In genomic region chr3:31648286-31648968, GRCh38 we compare ENCODE assay signal across 12 cellular contexts.
"Had no signal": no experiment of that assay in that cellular context is flagged by ENCODE, and none has a peak within 500 bp of the region (broad histone marks: within the 10 kb centered on the region; RNA-seq: fewer than 3 reads in every experiment).

No MANE protein-coding gene starts in this region.

- DNase-seq: activated CD4-positive, alpha-beta T cell treated with anti-CD3 and anti-CD28 coated beads, Interleukin-2, amount 10 ng/mL, durations not matched to agents 24 days and 14 days; foreskin keratinocyte; head of caudate nucleus; mammary epithelial cell; ovary; stimulated activated CD4-positive, alpha-beta T cell treated with anti-CD3 and anti-CD28 coated beads, Interleukin-2, amount 100 ng/mL, for 48 hours; stimulated activated naive CD4-positive, alpha-beta T cell treated with Interleukin-2 at 50 U/mL for 16 hours; upper lobe of left lung had no signal

- ATAC-seq: foreskin keratinocyte had no signal

- H3K4me1 Mint-ChIP-seq: activated CD4-positive, alpha-beta T cell treated with anti-CD3 and anti-CD28 coated beads, Interleukin-2, amount 10 ng/mL, durations not matched to agents 24 days and 14 days; nephron had no signal

- FAIRE-seq: colon had no signal

- H3K4me3 Mint-ChIP-seq: activated CD4-positive, alpha-beta T cell treated with anti-CD3 and anti-CD28 coated beads, Interleukin-2, amount 10 ng/mL, durations not matched to agents 24 days and 14 days; nephron; T-helper 1 cell treated with Interleukin-12 subunit alpha and Interleukin-12 subunit beta and Interleukin-4 antibody, amounts not matched to agents 30 μg/mL and 1 μg/mL, for 36 hours had no signal

- H3K27ac Mint-ChIP-seq: nephron; T-helper 1 cell treated with Interleukin-12 subunit alpha and Interleukin-12 subunit beta and Interleukin-4 antibody, amounts not matched to agents 30 μg/mL and 1 μg/mL, for 36 hours had no signal

- H3K27me3 ChIP-seq: breast epithelium, foreskin keratinocyte, ovary, upper lobe of left lung had no signal

- H3K27me3 Mint-ChIP-seq: activated CD4-positive, alpha-beta T cell treated with anti-CD3 and anti-CD28 coated beads, Interleukin-2, amount 10 ng/mL, durations not matched to agents 24 days and 14 days had no signal

- H3K4me1 ChIP-seq: breast epithelium, foreskin keratinocyte, upper lobe of left lung had no signal

- H3K9me3 ChIP-seq: ovary had no signal

- H3K27ac ChIP-seq: breast epithelium, foreskin keratinocyte, ovary, upper lobe of left lung had no signal

- H3K36me3 ChIP-seq: breast epithelium, ovary had no signal

- H3K4me3 ChIP-seq: breast epithelium, ovary, upper lobe of left lung had no signal
